In genomic region chr14:24313912-24314311, GRCh38 we compare ENCODE assay signal across 11 cellular contexts. TPM values are rescaled to one million over a fixed set of nuclear protein-coding genes. Genes with fewer than 3 reads are reported as not detected.
DNase-seq lines count a peak whose midpoint lies in the region; ATAC-seq and TF ChIP-seq lines count a peak whose summit lies in the region.
"Had no signal": no experiment of that assay in that cellular context is flagged by ENCODE, and none has a peak within 500 bp of the region (broad histone marks: within the 10 kb centered on the region; RNA-seq: fewer than 3 reads in every experiment).

No MANE protein-coding gene starts in this region.

- H3K36me3 ChIP-seq in esophagus squamous epithelium, result no peaks in the 10 kb centered on the region
- H3K36me3 ChIP-seq in thyroid gland, result no peaks in the 10 kb centered on the region
- no peaks in the 10 kb centered on the region for H3K36me3 ChIP-seq in uterus
- H3K36me3 ChIP-seq in mucosa of descending colon (ENCODE audit: low read depth), result no peaks in the 10 kb centered on the region

- TF ChIP-seq POLR2A in esophagus squamous epithelium (IDR thresholded peaks at IDR 0.05), result no peak
- TF ChIP-seq POLR2A in thyroid gland (IDR thresholded peaks at IDR 0.05), result no peak
- TF ChIP-seq POLR2A in uterus (IDR thresholded peaks at IDR 0.05), result no peak

- intact Hi-C loops in esophagus squamous epithelium (cut with DNase I), result no loop called here
- intact Hi-C loops in thyroid gland (cut with DNase I), result no loop called here
- intact Hi-C loops in uterus (cut with DNase I; ENCODE audit: low total_unique reads), result no loop called here
- intact Hi-C loops in mucosa of descending colon (cut with DNase I, micrococcal nuclease), result no loop called here

- H3K9me3 Mint-ChIP-seq in activated naive CD4-positive, alpha-beta T cell treated with anti-CD3 and anti-CD28 coated beads, Interleukin-2, amount 50 U/mL, for 72 hours, result no peaks in the 10 kb centered on the region
- H3K9me3 Mint-ChIP-seq: endodermal cell had no signal

- WGBS in esophagus squamous epithelium, 2 donors, result 50 to 72% methylated on average over 2 of the region's 2 CpGs
- WGBS in thyroid gland, 2 donors, result 85 to 87% methylated on average over 2 of the region's 2 CpGs

- H3K27ac ChIP-seq in esophagus squamous epithelium (peak overlapping the region; percentile 86 to 97 (median 93)), thyroid gland (peak overlapping the region in 2 of 3 donors; percentile 52 to 89), uterus (no peak overlapping the region)

- H3K36me3 Mint-ChIP-seq in activated naive CD4-positive, alpha-beta T cell treated with anti-CD3 and anti-CD28 coated beads, Interleukin-2, amount 50 U/mL, for 72 hours, result peaks cover 0 to 20% of the 10 kb centered on the region in 2 donors

- peaks cover 0 to 24% (median 0%) of the 10 kb centered on the region in 4 donors for H3K27me3 ChIP-seq in esophagus squamous epithelium
- no peaks in the 10 kb centered on the region for H3K27me3 ChIP-seq in thyroid gland
- H3K27me3 ChIP-seq in uterus, result no peaks in the 10 kb centered on the region
- H3K27me3 ChIP-seq: body of pancreas had no signal

- peaks cover 69 to 89% (median 81%) of the 10 kb centered on the region in 3 donors for H3K4me1 ChIP-seq in esophagus squamous epithelium
- H3K4me1 ChIP-seq in thyroid gland, result peaks cover 19 to 69% of the 10 kb centered on the region in 2 donors
- H3K4me1 ChIP-seq in uterus, result peaks cover 5 to 20% of the 10 kb centered on the region in 2 donors
- H3K4me1 ChIP-seq in mucosa of descending colon (ENCODE audit: low read depth), result peaks cover 48% of the 10 kb centered on the region

- peak overlapping the region; percentile 58 to 74 for H3K27ac Mint-ChIP-seq in activated naive CD4-positive, alpha-beta T cell treated with anti-CD3 and anti-CD28 coated beads, Interleukin-2, amount 50 U/mL, for 72 hours
- H3K27ac Mint-ChIP-seq: endodermal cell had no signal

- DNase-seq in activated naive CD4-positive, alpha-beta T cell treated with anti-CD3 and anti-CD28 coated beads, Interleukin-2, amount 50 U/mL, for 72 hours (ENCODE audit: low spot score in 2 of 2), result no peak
- DNase-seq in activated naive CD4-positive, alpha-beta T cell treated with Interleukin-2 at 50 U/mL for 16 hours, result no peak
- peak; percentile 26 for DNase-seq in RPMI8226
- DNase-seq in esophagus squamous epithelium (lab: John Stamatoyannopoulos, UW), result no peak
- no peak for DNase-seq in thyroid gland
- DNase-seq in GM03348 (ENCODE audit: low spot score), result no peak
- no peak for DNase-seq in uterus
- DNase-seq in mucosa of descending colon, result no peak
- DNase-seq: endodermal cell had no signal

- ATAC-seq in activated naive CD4-positive, alpha-beta T cell treated with anti-CD3 and anti-CD28 coated beads, Interleukin-2, amount 50 U/mL, for 72 hours, result no peak
- ATAC-seq in mucosa of descending colon, result no peak
- ATAC-seq: body of pancreas had no signal

- H3K4me3 ChIP-seq in esophagus squamous epithelium, result peak overlapping the region in 1 of 4 donors; percentile 32
- H3K4me3 ChIP-seq in thyroid gland (replicated peaks in 1 of 3), result no peak overlapping the region
- H3K4me3 ChIP-seq in uterus, result no peak overlapping the region
- H3K4me3 ChIP-seq in mucosa of descending colon, result no peak overlapping the region
- H3K4me3 ChIP-seq: body of pancreas, smooth muscle cell had no signal

- no peak for TF ChIP-seq CTCF in esophagus squamous epithelium (IDR thresholded peaks at IDR 0.05)
- no peak for TF ChIP-seq CTCF in thyroid gland (IDR thresholded peaks at IDR 0.05)
- no peak for TF ChIP-seq CTCF in uterus (IDR thresholded peaks at IDR 0.05)
- no peak for TF ChIP-seq CTCF in mucosa of descending colon (IDR thresholded peaks at IDR 0.05)

- H3K9me3 ChIP-seq in esophagus squamous epithelium (no peaks in the 10 kb centered on the region), thyroid gland (no peaks in the 10 kb centered on the region), uterus (no peaks in the 10 kb centered on the region), mucosa of descending colon (no peaks in the 10 kb centered on the region)
- H3K9me3 ChIP-seq: body of pancreas had no signal

RNA-seq across cellular contexts. Expression of gene LTB4R, which starts 2.6 kb away (rescaled TPM):
- total RNA-seq in activated naive CD4-positive, alpha-beta T cell treated with anti-CD3 and anti-CD28 coated beads, Interleukin-2, amount 50 U/mL, for 72 hours, result 10 to 100 TPM; 14.0 to 15.8 TPM
- total RNA-seq in esophagus squamous epithelium (10 to 100 TPM; 47.9 to 99.9 (median 85.4) TPM), thyroid gland (1 to 10 TPM; 4.2 to 7.4 (median 4.3) TPM), uterus (10 to 100 TPM in 1 of 4 donors, 1 to 10 TPM in 3; 3.7 to 19.5 (median 5.6) TPM), mucosa of descending colon (1 to 10 TPM; 3.4 to 6.1 (median 3.8) TPM)

RNA-seq across cellular contexts. Expression of gene LTB4R2, which starts 4.0 kb away (rescaled TPM):
- total RNA-seq in activated naive CD4-positive, alpha-beta T cell treated with anti-CD3 and anti-CD28 coated beads, Interleukin-2, amount 50 U/mL, for 72 hours, result 10 to 100 TPM; 13.7 to 16.2 TPM
- total RNA-seq in esophagus squamous epithelium, result 100 to 1,000 TPM in 3 of 4 donors, 10 to 100 TPM in 1; 66.0 to 169 (median 123) TPM
- total RNA-seq in thyroid gland, result 10 to 100 TPM in 2 of 4 donors, 1 to 10 TPM in 2; 6.8 to 18.5 (median 10.9) TPM
- 1 to 10 TPM in 3 of 4 donors, not detected in 1; 1.0 to 7.1 (median 5.6) TPM for total RNA-seq in uterus
- 1 to 10 TPM; 3.7 to 6.3 (median 5.0) TPM for total RNA-seq in mucosa of descending colon

RNA-seq across cellular contexts. Expression of gene CIDEB, which starts 6.1 kb away (rescaled TPM):
- 10 to 100 TPM in 1 of 2 donors, 1 to 10 TPM in 1; 6.9 to 17.0 TPM for total RNA-seq in activated naive CD4-positive, alpha-beta T cell treated with anti-CD3 and anti-CD28 coated beads, Interleukin-2, amount 50 U/mL, for 72 hours
- total RNA-seq in esophagus squamous epithelium, result 10 to 100 TPM; 18.3 to 41.4 (median 30.4) TPM
- total RNA-seq in thyroid gland, result 10 to 100 TPM in 1 of 4 donors, 1 to 10 TPM in 3; 4.6 to 13.0 (median 9.5) TPM
- total RNA-seq in uterus, result 10 to 100 TPM in 2 of 4 donors, 1 to 10 TPM in 2; 1.3 to 25.5 (median 14.1) TPM
- 10 to 100 TPM in 2 of 3 donors, 1 to 10 TPM in 1; 8.5 to 15.8 (median 12.1) TPM for total RNA-seq in mucosa of descending colon
- total RNA-seq: smooth muscle cell had no signal

RNA-seq across cellular contexts. Expression of gene NOP9, which starts 14.3 kb away (rescaled TPM):
- total RNA-seq in activated naive CD4-positive, alpha-beta T cell treated with anti-CD3 and anti-CD28 coated beads, Interleukin-2, amount 50 U/mL, for 72 hours, result 10 to 100 TPM; 30.5 TPM
- total RNA-seq in esophagus squamous epithelium (10 to 100 TPM; 18.0 to 29.8 (median 25.0) TPM), thyroid gland (10 to 100 TPM; 16.4 to 22.3 (median 20.7) TPM), uterus (10 to 100 TPM in 3 of 4 donors, 1 to 10 TPM in 1; 5.0 to 23.5 (median 22.5) TPM), mucosa of descending colon (10 to 100 TPM; 24.1 to 29.2 (median 29.1) TPM)

RNA-seq across cellular contexts. Expression of gene DHRS1, which starts 14.3 kb away (rescaled TPM):
- 10 to 100 TPM; 13.3 to 17.7 TPM for total RNA-seq in activated naive CD4-positive, alpha-beta T cell treated with anti-CD3 and anti-CD28 coated beads, Interleukin-2, amount 50 U/mL, for 72 hours
- total RNA-seq in esophagus squamous epithelium, result 100 to 1,000 TPM in 2 of 4 donors, 10 to 100 TPM in 2; 81.6 to 164 (median 101) TPM
- total RNA-seq in thyroid gland, result 10 to 100 TPM; 35.2 to 59.3 (median 38.3) TPM
- 10 to 100 TPM; 17.0 to 52.4 (median 37.7) TPM for total RNA-seq in uterus
- total RNA-seq in mucosa of descending colon, result 10 to 100 TPM; 30.6 to 56.9 (median 54.9) TPM

Comparison
In these comparisons a context has a peak if more than half of its experiments do, and no peak if none do; other contexts are left out.
1. H3K27ac ChIP-seq: peak in esophagus squamous epithelium (4 of 4) and thyroid gland (2 of 3); none in uterus (0 of 2).